In genomic region chr2:60586081-60586480, GRCh38 we compare ENCODE assay signal across 20 cellular contexts. TPM values are rescaled to one million over a fixed set of nuclear protein-coding genes. Genes with fewer than 3 reads are reported as not detected.
DNase-seq lines count a peak whose midpoint lies in the region; ATAC-seq and TF ChIP-seq lines count a peak whose summit lies in the region.
"Had no signal": no experiment of that assay in that cellular context is flagged by ENCODE, and none has a peak within 500 bp of the region (broad histone marks: within the 10 kb centered on the region; RNA-seq: fewer than 3 reads in every experiment).

No MANE protein-coding gene starts in this region.

- H3K36me3 ChIP-seq in BLaER1 treated with 17β-estradiol and CSF1 and Interleukin-3, amounts not matched to agents 10 nM and 100 nM = no peaks in the 10 kb centered on the region
- no peaks in the 10 kb centered on the region for H3K36me3 ChIP-seq in esophagus muscularis mucosa

- 87% methylated on average over 6 of the region's 6 CpGs for WGBS in esophagus muscularis mucosa

- peaks cover 0 to 22% (median 12%) of the 10 kb centered on the region in 11 experiments; a peak in 16 of 22 replicates for H3K9me3 ChIP-seq in BLaER1 treated with 17β-estradiol and CSF1 and Interleukin-3, amounts not matched to agents 10 nM and 100 nM (replicated peaks in 1 of 11)
- no peaks in the 10 kb centered on the region for H3K9me3 ChIP-seq in esophagus muscularis mucosa

- H3K27ac ChIP-seq in BLaER1 treated with 17β-estradiol and CSF1 and Interleukin-3, amounts not matched to agents 10 nM and 100 nM = no peak overlapping the region
- no peak overlapping the region for H3K27ac ChIP-seq in esophagus muscularis mucosa (replicated peaks in 1 of 4)

- no peak for TF ChIP-seq EP300 in esophagus muscularis mucosa (IDR thresholded peaks at IDR 0.05)

- H3K4me2 ChIP-seq in BLaER1 treated with 17β-estradiol and CSF1 and Interleukin-3, amounts not matched to agents 10 nM and 100 nM = peak overlapping the region in 7 of 11 experiments; percentile 53 to 81 (median 65); a peak in 11 of 22 replicates

- H3K4me1 ChIP-seq in BLaER1 treated with 17β-estradiol and CSF1 and Interleukin-3, amounts not matched to agents 10 nM and 100 nM = peaks cover 0 to 77% (median 47%) of the 10 kb centered on the region in 10 experiments; a peak in 16 of 20 replicates
- peaks cover 3 to 12% (median 10%) of the 10 kb centered on the region in 4 donors for H3K4me1 ChIP-seq in esophagus muscularis mucosa

- no peak for ATAC-seq in HG03045 (IDR thresholded peaks at IDR 0.05; ENCODE audit: unreplicated experiment)
- ATAC-seq in stimulated activated naive CD8-positive, alpha-beta T cell treated with anti-CD3 and anti-CD28 coated beads, Interleukin-15, Interleukin-2, amounts not matched to agents 100 U/mL and 50 U/mL, for 24 hours = no peak
- ATAC-seq in GM21576 (IDR thresholded peaks at IDR 0.05; ENCODE audit: unreplicated experiment) = no peak
- ATAC-seq: K562, SK-N-SH treated with all-trans-retinoic acid at 6 μM for 48 hours had no signal

- H3K4me3 ChIP-seq in BLaER1 treated with 17β-estradiol and CSF1 and Interleukin-3, amounts not matched to agents 10 nM and 100 nM = no peak overlapping the region
- no peak overlapping the region for H3K4me3 ChIP-seq in esophagus muscularis mucosa
- H3K4me3 ChIP-seq: K562 had no signal

- DNase-seq in Daoy (ENCODE audit: low read depth) (peak; percentile 55), amniotic epithelial cell (ENCODE audit: low read depth) (peak; percentile 25), esophagus muscularis mucosa (ENCODE audit: extremely low spot score) (peak; percentile 83), foreskin melanocyte (no peak)
- DNase-seq in stimulated activated naive CD8-positive, alpha-beta T cell treated with anti-CD3 and anti-CD28 coated beads, Interleukin-15, Interleukin-2, amounts not matched to agents 100 U/mL and 50 U/mL, for 24 hours = no peak
- DNase-seq: CD4-positive, alpha-beta memory T cell; DMS53; EL; GF-D8; MM.1S; NCI-H1092; NCI-H146; NCI-H2029 treated with DMSO at 0.1 percent for 48 hours; NCI-H69; NK-92 treated with Interleukin-12 subunit alpha and Interleukin-12 subunit beta, amount 100 ng/mL, for 24 hours had no signal

- H4K20me1 ChIP-seq in BLaER1 treated with 17β-estradiol and CSF1 and Interleukin-3, amounts not matched to agents 10 nM and 100 nM = no peaks in the 10 kb centered on the region

- TF ChIP-seq POLR2A in esophagus muscularis mucosa (IDR thresholded peaks at IDR 0.05; ENCODE audit: low read depth) = no peak

- peaks cover 0 to 5% (median 0%) of the 10 kb centered on the region in 11 experiments; a peak in 3 of 22 replicates for H3K27me3 ChIP-seq in BLaER1 treated with 17β-estradiol and CSF1 and Interleukin-3, amounts not matched to agents 10 nM and 100 nM
- H3K27me3 ChIP-seq in esophagus muscularis mucosa = peaks cover 0 to 49% (median 3%) of the 10 kb centered on the region in 4 donors

- intact Hi-C loops in esophagus muscularis mucosa (cut with DNase I) = loop anchor here (10.0 kb wide), 2 partner anchors 1281 to 1821 kb away; no protein-coding TSS in a partner anchor

- no peak overlapping the region for H3K9ac ChIP-seq in BLaER1 treated with 17β-estradiol and CSF1 and Interleukin-3, amounts not matched to agents 10 nM and 100 nM

- no peak for TF ChIP-seq CTCF in esophagus muscularis mucosa (IDR thresholded peaks at IDR 0.05)

RNA-seq across cellular contexts. Expression of gene BCL11A, which starts 32.6 kb away (rescaled TPM):
- total RNA-seq in Daoy (2014; rRNA removed; shearing (Covaris generic)) = 4.5 and 7.8 TPM in 2 replicates
- 10 to 100 TPM in 1 of 4 donors, 1 to 10 TPM in 3; 3.5 to 11.3 (median 4.7) TPM for total RNA-seq in esophagus muscularis mucosa

Comparison
In these comparisons a context has a peak if more than half of its experiments do, and no peak if none do; other contexts are left out.
1. DNase-seq: peak in Daoy (single experiment), amniotic epithelial cell (single experiment) and esophagus muscularis mucosa (single experiment); none in stimulated activated naive CD8-positive, alpha-beta T cell treated with anti-CD3 and anti-CD28 coated beads, Interleukin-15, Interleukin-2, amounts not matched to agents 100 U/mL and 50 U/mL, for 24 hours (single experiment) and foreskin melanocyte (single experiment).